ENCODE assay signal across 1 cellular context in the genomic region with DNA sequence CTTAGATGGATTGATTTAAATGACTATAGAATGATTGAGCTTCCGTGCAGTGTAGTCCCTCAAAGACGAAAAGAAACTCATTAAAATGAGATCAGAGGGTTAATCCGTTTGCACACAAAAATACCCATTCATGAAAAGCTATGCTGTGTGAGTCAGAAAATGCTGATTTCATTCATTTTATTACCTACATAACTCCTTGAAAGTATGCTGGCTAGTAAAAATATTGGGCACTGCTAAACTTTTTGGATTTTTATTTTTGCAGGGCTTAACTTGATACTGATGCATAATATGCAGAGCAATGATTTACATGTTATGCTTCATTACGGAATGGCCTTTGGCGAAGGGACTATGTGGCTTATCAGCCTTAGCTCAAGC.
TF ChIP-seq lines count a peak whose summit lies in the region.

No MANE protein-coding gene starts in this region.

TF ChIP-seq in HEK293, 187 proteins besides CTCF, POLR2A, EP300 and RAD21 (continued from another document):
- TF ChIP-seq, protein P1, sequence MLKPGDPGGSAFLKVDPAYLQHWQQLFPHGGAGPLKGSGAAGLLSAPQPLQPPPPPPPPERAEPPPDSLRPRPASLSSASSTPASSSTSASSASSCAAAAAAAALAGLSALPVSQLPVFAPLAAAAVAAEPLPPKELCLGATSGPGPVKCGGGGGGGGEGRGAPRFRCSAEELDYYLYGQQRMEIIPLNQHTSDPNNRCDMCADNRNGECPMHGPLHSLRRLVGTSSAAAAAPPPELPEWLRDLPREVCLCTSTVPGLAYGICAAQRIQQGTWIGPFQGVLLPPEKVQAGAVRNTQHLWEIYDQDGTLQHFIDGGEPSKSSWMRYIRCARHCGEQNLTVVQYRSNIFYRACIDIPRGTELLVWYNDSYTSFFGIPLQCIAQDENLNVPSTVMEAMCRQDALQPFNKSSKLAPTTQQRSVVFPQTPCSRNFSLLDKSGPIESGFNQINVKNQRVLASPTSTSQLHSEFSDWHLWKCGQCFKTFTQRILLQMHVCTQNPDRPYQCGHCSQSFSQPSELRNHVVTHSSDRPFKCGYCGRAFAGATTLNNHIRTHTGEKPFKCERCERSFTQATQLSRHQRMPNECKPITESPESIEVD (tag by site-specific recombination; IDR thresholded peaks at IDR 0.05) = peak; percentile 100
- TF ChIP-seq ZNF629 (tag by site-specific recombination; IDR thresholded peaks at IDR 0.05) (peak; percentile 92), ZNF544 (tag by site-specific recombination; IDR thresholded peaks at IDR 0.05) (no peak), ZSCAN30 (tag by site-specific recombination; IDR thresholded peaks at IDR 0.05) (peak; percentile 67; the same call in 1 of the 2 replicates), OSR2 (tag by site-specific recombination; IDR thresholded peaks at IDR 0.05) (peak; percentile 80), ZNF221 (tag by site-specific recombination; IDR thresholded peaks at IDR 0.05; ENCODE audit: borderline replicate concordance) (no peak), ZNF830 (tag by site-specific recombination; IDR thresholded peaks at IDR 0.05; ENCODE audit: low read depth) (no peak), SETDB1 (IDR thresholded peaks at IDR 0.05; ENCODE audit: insufficient read length, low read length) (no peak), KLF9 (tag by site-specific recombination; IDR thresholded peaks at IDR 0.05; ENCODE audit: low read depth) (no peak), HOXD13 (CRISPR knock-in tag; IDR thresholded peaks at IDR 0.05; ENCODE audit: borderline replicate concordance) (0 out of 2 replicates have a peak, but pooled peaks have one; percentile 35), REPIN1 (tag by site-specific recombination; IDR thresholded peaks at IDR 0.05; ENCODE audit: low read depth) (no peak), ZNF558 (tag by site-specific recombination; IDR thresholded peaks at IDR 0.05) (peak; percentile 72; the same call in 1 of the 2 replicates), ZBTB8A (tag by site-specific recombination; IDR thresholded peaks at IDR 0.05) (0 out of 2 replicates have a peak, but pooled peaks have one; percentile 40), ZBTB21 (tag by site-specific recombination; IDR thresholded peaks at IDR 0.05) (0 out of 2 replicates have a peak, but pooled peaks have one; percentile 51), SCRT2 (tag by site-specific recombination; IDR thresholded peaks at IDR 0.05) (no peak), IKZF3 (tag by site-specific recombination; IDR thresholded peaks at IDR 0.05) (peak; percentile 66), ZFHX2 (tag by site-specific recombination; conservative IDR thresholded peaks at IDR 0.05) (no peak), ZNF600 (tag by site-specific recombination; IDR thresholded peaks at IDR 0.05) (peak; percentile 95), ZNF416 (tag by site-specific recombination; IDR thresholded peaks at IDR 0.05) (no peak), ZNF701 (tag by site-specific recombination; IDR thresholded peaks at IDR 0.05) (no peak)
- TF ChIP-seq, protein P2, sequence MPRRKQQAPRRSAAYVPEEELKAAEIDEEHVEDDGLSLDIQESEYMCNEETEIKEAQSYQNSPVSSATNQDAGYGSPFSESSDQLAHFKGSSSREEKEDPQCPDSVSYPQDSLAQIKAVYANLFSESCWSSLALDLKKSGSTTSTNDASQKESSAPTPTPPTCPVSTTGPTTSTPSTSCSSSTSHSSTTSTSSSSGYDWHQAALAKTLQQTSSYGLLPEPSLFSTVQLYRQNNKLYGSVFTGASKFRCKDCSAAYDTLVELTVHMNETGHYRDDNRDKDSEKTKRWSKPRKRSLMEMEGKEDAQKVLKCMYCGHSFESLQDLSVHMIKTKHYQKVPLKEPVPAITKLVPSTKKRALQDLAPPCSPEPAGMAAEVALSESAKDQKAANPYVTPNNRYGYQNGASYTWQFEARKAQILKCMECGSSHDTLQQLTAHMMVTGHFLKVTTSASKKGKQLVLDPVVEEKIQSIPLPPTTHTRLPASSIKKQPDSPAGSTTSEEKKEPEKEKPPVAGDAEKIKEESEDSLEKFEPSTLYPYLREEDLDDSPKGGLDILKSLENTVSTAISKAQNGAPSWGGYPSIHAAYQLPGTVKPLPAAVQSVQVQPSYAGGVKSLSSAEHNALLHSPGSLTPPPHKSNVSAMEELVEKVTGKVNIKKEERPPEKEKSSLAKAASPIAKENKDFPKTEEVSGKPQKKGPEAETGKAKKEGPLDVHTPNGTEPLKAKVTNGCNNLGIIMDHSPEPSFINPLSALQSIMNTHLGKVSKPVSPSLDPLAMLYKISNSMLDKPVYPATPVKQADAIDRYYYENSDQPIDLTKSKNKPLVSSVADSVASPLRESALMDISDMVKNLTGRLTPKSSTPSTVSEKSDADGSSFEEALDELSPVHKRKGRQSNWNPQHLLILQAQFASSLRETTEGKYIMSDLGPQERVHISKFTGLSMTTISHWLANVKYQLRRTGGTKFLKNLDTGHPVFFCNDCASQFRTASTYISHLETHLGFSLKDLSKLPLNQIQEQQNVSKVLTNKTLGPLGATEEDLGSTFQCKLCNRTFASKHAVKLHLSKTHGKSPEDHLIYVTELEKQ (tag by site-specific recombination; IDR thresholded peaks at IDR 0.05; ENCODE audit: borderline replicate concordance) = peak; percentile 90
- TF ChIP-seq, protein P3, sequence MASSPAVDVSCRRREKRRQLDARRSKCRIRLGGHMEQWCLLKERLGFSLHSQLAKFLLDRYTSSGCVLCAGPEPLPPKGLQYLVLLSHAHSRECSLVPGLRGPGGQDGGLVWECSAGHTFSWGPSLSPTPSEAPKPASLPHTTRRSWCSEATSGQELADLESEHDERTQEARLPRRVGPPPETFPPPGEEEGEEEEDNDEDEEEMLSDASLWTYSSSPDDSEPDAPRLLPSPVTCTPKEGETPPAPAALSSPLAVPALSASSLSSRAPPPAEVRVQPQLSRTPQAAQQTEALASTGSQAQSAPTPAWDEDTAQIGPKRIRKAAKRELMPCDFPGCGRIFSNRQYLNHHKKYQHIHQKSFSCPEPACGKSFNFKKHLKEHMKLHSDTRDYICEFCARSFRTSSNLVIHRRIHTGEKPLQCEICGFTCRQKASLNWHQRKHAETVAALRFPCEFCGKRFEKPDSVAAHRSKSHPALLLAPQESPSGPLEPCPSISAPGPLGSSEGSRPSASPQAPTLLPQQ (tag by site-specific recombination; IDR thresholded peaks at IDR 0.05) = no peak
- TF ChIP-seq, protein P4, sequence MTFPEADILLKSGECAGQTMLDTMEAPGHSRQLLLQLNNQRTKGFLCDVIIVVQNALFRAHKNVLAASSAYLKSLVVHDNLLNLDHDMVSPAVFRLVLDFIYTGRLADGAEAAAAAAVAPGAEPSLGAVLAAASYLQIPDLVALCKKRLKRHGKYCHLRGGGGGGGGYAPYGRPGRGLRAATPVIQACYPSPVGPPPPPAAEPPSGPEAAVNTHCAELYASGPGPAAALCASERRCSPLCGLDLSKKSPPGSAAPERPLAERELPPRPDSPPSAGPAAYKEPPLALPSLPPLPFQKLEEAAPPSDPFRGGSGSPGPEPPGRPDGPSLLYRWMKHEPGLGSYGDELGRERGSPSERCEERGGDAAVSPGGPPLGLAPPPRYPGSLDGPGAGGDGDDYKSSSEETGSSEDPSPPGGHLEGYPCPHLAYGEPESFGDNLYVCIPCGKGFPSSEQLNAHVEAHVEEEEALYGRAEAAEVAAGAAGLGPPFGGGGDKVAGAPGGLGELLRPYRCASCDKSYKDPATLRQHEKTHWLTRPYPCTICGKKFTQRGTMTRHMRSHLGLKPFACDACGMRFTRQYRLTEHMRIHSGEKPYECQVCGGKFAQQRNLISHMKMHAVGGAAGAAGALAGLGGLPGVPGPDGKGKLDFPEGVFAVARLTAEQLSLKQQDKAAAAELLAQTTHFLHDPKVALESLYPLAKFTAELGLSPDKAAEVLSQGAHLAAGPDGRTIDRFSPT (tag by site-specific recombination; IDR thresholded peaks at IDR 0.05) = peak; percentile 92
- TF ChIP-seq, protein P5, sequence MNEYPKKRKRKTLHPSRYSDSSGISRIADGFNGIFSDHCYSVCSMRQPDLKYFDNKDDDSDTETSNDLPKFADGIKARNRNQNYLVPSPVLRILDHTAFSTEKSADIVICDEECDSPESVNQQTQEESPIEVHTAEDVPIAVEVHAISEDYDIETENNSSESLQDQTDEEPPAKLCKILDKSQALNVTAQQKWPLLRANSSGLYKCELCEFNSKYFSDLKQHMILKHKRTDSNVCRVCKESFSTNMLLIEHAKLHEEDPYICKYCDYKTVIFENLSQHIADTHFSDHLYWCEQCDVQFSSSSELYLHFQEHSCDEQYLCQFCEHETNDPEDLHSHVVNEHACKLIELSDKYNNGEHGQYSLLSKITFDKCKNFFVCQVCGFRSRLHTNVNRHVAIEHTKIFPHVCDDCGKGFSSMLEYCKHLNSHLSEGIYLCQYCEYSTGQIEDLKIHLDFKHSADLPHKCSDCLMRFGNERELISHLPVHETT (tag by site-specific recombination; IDR thresholded peaks at IDR 0.05) = peak; percentile 88; the same call in 1 of the 2 replicates
